In genomic region chr15:101481917-101482525, GRCh38 we compare ENCODE assay signal across 23 cellular contexts. TPM values are rescaled to one million over a fixed set of nuclear protein-coding genes. Genes with fewer than 3 reads are reported as not detected.
DNase-seq lines count a peak whose midpoint lies in the region; ATAC-seq, FAIRE-seq and TF ChIP-seq lines count a peak whose summit lies in the region.
"Had no signal": no experiment of that assay in that cellular context is flagged by ENCODE, and none has a peak within 500 bp of the region (broad histone marks: within the 10 kb centered on the region; RNA-seq: fewer than 3 reads in every experiment).

No MANE protein-coding gene starts in this region.

- no peak overlapping the region for H3K4me3 ChIP-seq in PC-3 (ENCODE audit: low read length)
- H3K4me3 ChIP-seq in K562: no peak overlapping the region
- H3K4me3 ChIP-seq: MG63, right lobe of liver, vagina had no signal

- H3K27ac Mint-ChIP-seq in stimulated activated effector memory CD8-positive, alpha-beta T cell treated with anti-CD3 and anti-CD28 coated beads, Interleukin-12 subunit alpha, Interleukin-12 subunit beta, amount 100 ng/mL, for 72 hours: no peak overlapping the region
- no peak overlapping the region for H3K27ac Mint-ChIP-seq in activated naive CD8-positive, alpha-beta T cell treated with anti-CD3 and anti-CD28 coated beads for 36 hours
- H3K27ac Mint-ChIP-seq: activated CD4-positive, alpha-beta memory T cell treated with anti-CD3 and anti-CD28 coated beads for 36 hours had no signal

- H3K27me3 ChIP-seq in PC-3 (ENCODE audit: low read length) (peaks cover 11% of the 10 kb centered on the region; the same call in 1 of the 2 replicates), K562 (ENCODE audit: control insufficient read depth in 2 of 2, insufficient read depth in 2 of 2, low read length in 2 of 2) (peaks cover 0 to 23% of the 10 kb centered on the region in 2 experiments; a peak in 1 of 5 replicates), layer of hippocampus (ENCODE audit: control insufficient read depth, insufficient read depth, low read length) (no peaks in the 10 kb centered on the region)
- H3K27me3 ChIP-seq: MG63, right lobe of liver, vagina had no signal

- H3K9me3 ChIP-seq in PC-3 (ENCODE audit: low read length): no peaks in the 10 kb centered on the region
- no peaks in the 10 kb centered on the region for H3K9me3 ChIP-seq in K562 (replicated peaks; ENCODE audit: control insufficient read depth, insufficient read depth, low read depth, low read length)
- H3K9me3 ChIP-seq: MG63, right lobe of liver, vagina had no signal

- H3K4me2 ChIP-seq in PC-3 (ENCODE audit: low read length) (no peak overlapping the region), K562 (ENCODE audit: insufficient read depth, low read length) (no peak overlapping the region)

- H3K4me1 ChIP-seq in PC-3 (ENCODE audit: insufficient read depth, low read length) (peaks cover 11% of the 10 kb centered on the region), K562 (replicated peaks in 1 of 2; ENCODE audit: control insufficient read depth in 2 of 2, insufficient read depth in 2 of 2, low read length in 2 of 2) (peaks cover 14 to 32% of the 10 kb centered on the region in 2 experiments; a peak in 4 of 5 replicates)
- H3K4me1 ChIP-seq: vagina had no signal

- TF ChIP-seq CTCF in PC-3 (conservative IDR thresholded peaks at IDR 0.05; ENCODE audit: low read depth, low read length): no peak
- TF ChIP-seq CTCF in K562 (IDR thresholded peaks at IDR 0.05 in 2 of 3, conservative IDR thresholded peaks at IDR 0.05 in 1 of 3; ENCODE audit: insufficient read depth in 2 of 3, low read depth in 1 of 3, low read length in 3 of 3): no peak

- FAIRE-seq in K562 (lab: Jason Lieb, UNC): no peak
- FAIRE-seq: frontal cortex, H1, kidney had no signal

- BruUV-seq in PC-3 (replicated peaks; lab: Mats Ljungman, UMichigan) (no TSS peak), K562 (replicated peaks; lab: Mats Ljungman, UMichigan) (no TSS peak)

- H3K9me3 Mint-ChIP-seq in stimulated activated effector memory CD8-positive, alpha-beta T cell treated with anti-CD3 and anti-CD28 coated beads, Interleukin-12 subunit alpha, Interleukin-12 subunit beta, amount 100 ng/mL, for 72 hours: no peaks in the 10 kb centered on the region
- no peaks in the 10 kb centered on the region for H3K9me3 Mint-ChIP-seq in activated naive CD8-positive, alpha-beta T cell treated with anti-CD3 and anti-CD28 coated beads for 36 hours
- H3K9me3 Mint-ChIP-seq: activated CD4-positive, alpha-beta memory T cell treated with anti-CD3 and anti-CD28 coated beads for 36 hours; CD4-positive, CD25-positive, alpha-beta regulatory T cell; central memory CD8-positive, alpha-beta T cell; naive B cell had no signal

- CTCF ChIA-PET in PC-3 (lab: Charles Lee): no interaction called here
- CTCF ChIA-PET in K562 (lab: Yijun Ruan, JAX; ENCODE audit: low intra/inter-chr PET ratio): no interaction called here

- no peaks in the 10 kb centered on the region for H3K9me2 ChIP-seq in PC-3 (replicated peaks; ENCODE audit: low read length)

- POLR2A ChIA-PET in PC-3 (lab: Charles Lee; ENCODE audit: unreplicated experiment) (no interaction called here), K562 (lab: Yijun Ruan, JAX) (interaction anchor here (0.6 to 2.2 kb wide), 7 partner anchors 9 to 198 kb away, joined by 3 to 7 read pairs (median 4); no protein-coding TSS in a partner anchor)

- no peaks in the 10 kb centered on the region for H3K79me2 ChIP-seq in PC-3 (ENCODE audit: low read length)
- H3K79me2 ChIP-seq in K562 (ENCODE audit: control insufficient read depth, insufficient read depth, low read length): peaks cover 22% of the 10 kb centered on the region; the same call in 2 of the 3 replicates

- peaks cover 14% of the 10 kb centered on the region for H3K27me3 Mint-ChIP-seq in activated naive CD8-positive, alpha-beta T cell treated with anti-CD3 and anti-CD28 coated beads for 36 hours

- no peaks in the 10 kb centered on the region for H3F3A ChIP-seq in PC-3 (ENCODE audit: low read length, unreplicated experiment)

- H3K9ac ChIP-seq in PC-3 (ENCODE audit: low read length): no peak overlapping the region
- H3K9ac ChIP-seq in K562 (ENCODE audit: insufficient read depth in 1 of 2, low read depth in 2 of 2, low read length in 2 of 2): peak overlapping the region in 1 of 2 experiments; percentile 36; a peak in 1 of 4 replicates

- intact Hi-C loops in PC-3 (cut with micrococcal nuclease): no loop called here
- intact Hi-C loops in K562 (cut with micrococcal nuclease): no loop called here

- H2AFZ ChIP-seq in PC-3 (ENCODE audit: low read length) (no peak overlapping the region), K562 (ENCODE audit: low read depth, low read length) (no peak overlapping the region)

- in situ Hi-C loops in K562 (cut with MboI): no loop called here

- H3K36me3 ChIP-seq in PC-3 (ENCODE audit: low read depth, low read length) (no peaks in the 10 kb centered on the region), K562 (ENCODE audit: control insufficient read depth, insufficient read depth, low read length) (peaks cover 23% of the 10 kb centered on the region)
- H3K36me3 ChIP-seq: vagina had no signal

- peak; percentile 22 for DNase-seq in PC-3
- DNase-seq in K562 (ENCODE audit: extremely low read depth in 1 of 4, low spot score in 3 of 4): no peak
- no peak for DNase-seq in stimulated activated effector memory CD8-positive, alpha-beta T cell treated with anti-CD3 and anti-CD28 coated beads, Interleukin-12 subunit alpha, Interleukin-12 subunit beta, amount 100 ng/mL, for 72 hours (ENCODE audit: low spot score in 2 of 2)
- no peak for DNase-seq in activated naive CD8-positive, alpha-beta T cell treated with anti-CD3 and anti-CD28 coated beads for 36 hours
- no peak for DNase-seq in anterior cingulate cortex (lab: John Stamatoyannopoulos, UW)
- no peak for DNase-seq in NCI-H2107 treated with DMSO at 0.1 percent for 48 hours (lab: John Stamatoyannopoulos, UW; ENCODE audit: unreplicated experiment)
- DNase-seq: activated CD4-positive, alpha-beta memory T cell treated with anti-CD3 and anti-CD28 coated beads for 36 hours; activated CD4-positive, CD25-positive, alpha-beta regulatory T cell; activated naive CD4-positive, alpha-beta T cell; amniotic stem cell; CD4-positive, CD25-positive, alpha-beta regulatory T cell; erythroblast; kidney; mesenchymal stem cell; naive B cell; right lobe of liver; stimulated activated CD4-positive, alpha-beta T cell treated with anti-CD3 and anti-CD28 coated beads, Interleukin-15, amount 100 ng/mL, for 24 hours had no signal

- H3K27ac ChIP-seq in PC-3 (ENCODE audit: low read length): peak overlapping the region; percentile 22; the same call in 1 of the 2 replicates
- no peak overlapping the region for H3K27ac ChIP-seq in K562 (ENCODE audit: extremely low read depth, low read depth, low read length)
- H3K27ac ChIP-seq in layer of hippocampus (ENCODE audit: low read depth, low read length): peak overlapping the region; percentile 48
- H3K27ac ChIP-seq: vagina had no signal

- peaks cover 6% of the 10 kb centered on the region for H3K4me1 Mint-ChIP-seq in stimulated activated effector memory CD8-positive, alpha-beta T cell treated with anti-CD3 and anti-CD28 coated beads, Interleukin-12 subunit alpha, Interleukin-12 subunit beta, amount 100 ng/mL, for 72 hours
- no peaks in the 10 kb centered on the region for H3K4me1 Mint-ChIP-seq in activated naive CD8-positive, alpha-beta T cell treated with anti-CD3 and anti-CD28 coated beads for 36 hours
- H3K4me1 Mint-ChIP-seq: CD4-positive, CD25-positive, alpha-beta regulatory T cell; central memory CD8-positive, alpha-beta T cell; naive B cell had no signal

- H3K36me3 Mint-ChIP-seq in stimulated activated effector memory CD8-positive, alpha-beta T cell treated with anti-CD3 and anti-CD28 coated beads, Interleukin-12 subunit alpha, Interleukin-12 subunit beta, amount 100 ng/mL, for 72 hours: no peaks in the 10 kb centered on the region
- no peaks in the 10 kb centered on the region for H3K36me3 Mint-ChIP-seq in activated naive CD8-positive, alpha-beta T cell treated with anti-CD3 and anti-CD28 coated beads for 36 hours
- H3K36me3 Mint-ChIP-seq: activated CD4-positive, alpha-beta memory T cell treated with anti-CD3 and anti-CD28 coated beads for 36 hours; CD4-positive, CD25-positive, alpha-beta regulatory T cell; naive B cell had no signal

- 70% methylated on average over 14 of the region's 17 CpGs for WGBS in K562 (ENCODE audit: insufficient coverage, low coverage, missing lambda C conversion rate)

- no peak overlapping the region for H3K4me3 Mint-ChIP-seq in stimulated activated effector memory CD8-positive, alpha-beta T cell treated with anti-CD3 and anti-CD28 coated beads, Interleukin-12 subunit alpha, Interleukin-12 subunit beta, amount 100 ng/mL, for 72 hours
- H3K4me3 Mint-ChIP-seq in activated naive CD8-positive, alpha-beta T cell treated with anti-CD3 and anti-CD28 coated beads for 36 hours: no peak overlapping the region
- H3K4me3 Mint-ChIP-seq: activated CD4-positive, alpha-beta memory T cell treated with anti-CD3 and anti-CD28 coated beads for 36 hours; CD4-positive, CD25-positive, alpha-beta regulatory T cell; central memory CD8-positive, alpha-beta T cell; naive B cell had no signal

- H3K9me1 ChIP-seq in K562 (ENCODE audit: control insufficient read depth, insufficient read depth, low read length): no peaks in the 10 kb centered on the region

- TF ChIP-seq POLR2A in K562 (conservative IDR thresholded peaks at IDR 0.05): no peak

- no peak for TF ChIP-seq RAD21 in K562 (CRISPR knock-in tag; conservative IDR thresholded peaks at IDR 0.05 in 1 of 2, IDR thresholded peaks at IDR 0.05 in 1 of 2)

- no peaks in the 10 kb centered on the region for H4K20me1 ChIP-seq in PC-3 (ENCODE audit: low read length)
- H4K20me1 ChIP-seq in K562 (replicated peaks; ENCODE audit: control insufficient read depth, insufficient read depth, low read length): peaks cover 19% of the 10 kb centered on the region; the same call in 1 of the 2 replicates

- ATAC-seq in PC-3 (no peak), K562 (peak; percentile 16; the same call in 1 of the 3 replicates)
- ATAC-seq in stimulated activated effector memory CD8-positive, alpha-beta T cell treated with anti-CD3 and anti-CD28 coated beads, Interleukin-12 subunit alpha, Interleukin-12 subunit beta, amount 100 ng/mL, for 72 hours: peak; percentile 14

- no peak for TF ChIP-seq EP300 in K562 (IDR thresholded peaks at IDR 0.05; ENCODE audit: low read length)

RNA-seq across cellular contexts. Expression of gene PCSK6, which starts 7.5 kb away (rescaled TPM):
- total RNA-seq in PC-3 (2014; rRNA removed): 2.7 and 3.7 TPM in 2 replicates
- 94.9 and 139 TPM in 2 replicates for total RNA-seq in K562 (2011; cell fraction: chromatin; rRNA removed; ENCODE audit: low replicate concordance)
- total RNA-seq in K562 (2011; cell fraction: nucleolus; rRNA removed): 83.4 and 91.1 TPM in 2 replicates
- 86.1 and 94.3 TPM in 2 replicates for total RNA-seq in K562 (2011; cell fraction: nucleoplasm; rRNA removed)
- 14.5 and 27.2 TPM in 2 replicates for total RNA-seq in K562 (2014; rRNA removed)
- 13.7 and 14.4 TPM in 2 replicates for total RNA-seq in K562 (2014; rRNA removed; fragmentation: Illumina TruSeq; extraction: Trizol)
- total RNA-seq in K562 (2015; rRNA removed; fragmentation: Illumina TruSeq; extraction: Trizol): 11.2 and 11.8 TPM in 2 replicates
- 17.6 and 18.3 TPM in 2 replicates for total RNA-seq in K562 (2021)
- 32.6 and 36.7 TPM in 2 replicates for polyA plus RNA-seq in K562 (2011; rRNA removed)
- polyA plus RNA-seq in K562 (2011; cell fraction: cytosol; rRNA removed): 23.3 and 26.1 TPM in 2 replicates
- 87.3 and 101 TPM in 2 replicates for polyA plus RNA-seq in K562 (2011; cell fraction: nucleus; rRNA removed)
- polyA plus RNA-seq in K562 (2012): 17.5 and 24.2 TPM in 2 replicates
- polyA plus RNA-seq in K562 (2014; fragmentation: Illumina TruSeq; extraction: Trizol): 17.5 and 20.5 TPM in 2 replicates
- 1 to 10 TPM; 2.2 to 3.4 TPM for polyA plus RNA-seq in K562 (2014; fragmentation: Nextera tagmentation; extraction: Ambion mirVana)
- 19.3 and 20.7 TPM in 2 replicates for polyA plus RNA-seq in K562 (2014; rRNA removed)
- 24.8 and 36.1 TPM in 2 replicates for polyA minus RNA-seq in K562 (2011; rRNA and poly(A)+ RNA removed)
- polyA minus RNA-seq in K562 (2011; cell fraction: cytosol; rRNA and poly(A)+ RNA removed): 30.4 and 31.4 TPM in 2 replicates
- polyA minus RNA-seq in K562 (2011; cell fraction: nucleus; rRNA and poly(A)+ RNA removed): 33.4 and 41.8 TPM in 2 replicates
- total RNA-seq in activated naive CD8-positive, alpha-beta T cell treated with anti-CD3 and anti-CD28 coated beads for 36 hours: 1 to 10 TPM; 4.0 to 4.6 TPM
